ENCODE assay signal across 14 cellular contexts in the genomic region with DNA sequence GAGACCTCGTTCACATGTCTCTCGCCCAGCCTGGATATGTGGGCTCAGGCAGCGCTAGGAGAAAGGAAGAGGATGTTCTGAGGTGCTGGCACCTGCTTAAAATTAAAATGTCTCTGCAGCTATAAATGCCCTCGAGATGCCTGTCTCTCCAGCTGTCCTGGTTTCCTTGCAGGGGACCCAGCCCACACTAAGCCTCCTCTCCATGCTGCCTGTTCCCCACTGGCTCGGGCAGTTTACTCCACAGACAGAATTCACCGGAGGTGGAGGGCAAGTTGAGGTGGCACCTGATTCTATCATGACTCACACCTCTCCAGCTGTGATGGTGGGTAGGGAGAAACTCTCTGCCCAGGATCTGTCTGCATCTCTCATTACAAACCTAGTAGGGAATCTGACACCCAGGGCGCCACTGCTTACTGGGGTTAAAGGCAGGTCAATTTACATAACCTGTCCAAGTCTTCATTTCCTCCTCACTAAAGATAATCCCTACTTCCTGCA.
DNase-seq lines count a peak whose midpoint lies in the region; ATAC-seq, FAIRE-seq and TF ChIP-seq lines count a peak whose summit lies in the region.
"Had no signal": no experiment of that assay in that cellular context is flagged by ENCODE, and none has a peak within 500 bp of the region (broad histone marks: within the 10 kb centered on the region; RNA-seq: fewer than 3 reads in every experiment).

No MANE protein-coding gene starts in this region.

- no peaks in the 10 kb centered on the region for H3K9me3 ChIP-seq in aorta (ENCODE audit: control insufficient read depth, low read length)
- H3K9me3 ChIP-seq: uterus had no signal

- no peak overlapping the region for H3K27ac ChIP-seq in RWPE1
- H3K27ac ChIP-seq in aorta (ENCODE audit: low read depth in 1 of 2, low read length in 2 of 2), result no peak overlapping the region
- H3K27ac ChIP-seq: brain microvascular endothelial cell, uterus had no signal

- H3K4me3 Mint-ChIP-seq in Calu3 (ENCODE audit: low read depth, unreplicated experiment), result peak overlapping the region; percentile 4
- H3K4me3 Mint-ChIP-seq: T-helper 1 cell treated with Interleukin-12 subunit alpha and Interleukin-12 subunit beta and Interleukin-4 antibody, amounts not matched to agents 30 μg/mL and 1 μg/mL, for 36 hours had no signal

- BruUV-seq in Calu3 (replicated peaks; lab: Mats Ljungman, UMichigan), result no TSS peak

- CTCF ChIA-PET in Calu3 (lab: Charles Lee), result interaction anchor here (0.5 to 1.9 kb wide), 5 partner anchors 9 to 397 kb away, joined by 3 to 5 read pairs (median 5); no protein-coding TSS in a partner anchor
- CTCF ChIA-PET in RWPE1 (lab: Yijun Ruan, JAX), result interaction anchor here (0.5 kb wide), 1 partner anchor 559 kb away, joined by 3 read pairs; no protein-coding TSS in a partner anchor

- FAIRE-seq in HTR-8/SVneo (lab: Jason Lieb, UNC), result peak; percentile 51

- no peaks in the 10 kb centered on the region for H3K27me3 Mint-ChIP-seq in Calu3 (ENCODE audit: unreplicated experiment)

- H3K4me3 ChIP-seq in aorta (ENCODE audit: low read length in 2 of 2), result no peak overlapping the region
- H3K4me3 ChIP-seq: uterus had no signal

- no peaks in the 10 kb centered on the region for H3K4me1 ChIP-seq in aorta (ENCODE audit: control insufficient read depth in 1 of 2, insufficient read depth in 2 of 2, low read length in 2 of 2)

- DNase-seq in Calu3, result peak; percentile 77
- DNase-seq in HTR-8/SVneo (ENCODE audit: insufficient read length, low spot score), result peak; percentile 48
- peak; percentile 93 for DNase-seq in RWPE1 (ENCODE audit: low spot score)
- peak; percentile 14 for DNase-seq in iris pigment epithelial cell (ENCODE audit: low read depth)
- DNase-seq in AG08396 (ENCODE audit: low spot score), result no peak
- DNase-seq in NK-92 (lab: John Stamatoyannopoulos, UW; ENCODE audit: unreplicated experiment), result no peak
- DNase-seq in aorta, result no peak
- DNase-seq: brain microvascular endothelial cell, C1 segment of cervical spinal cord, NCI-H2227 treated with DMSO at 0.1 percent for 48 hours, right cardiac atrium, uterus had no signal

- POLR2A ChIA-PET in RWPE1 (lab: Yijun Ruan, JAX; ENCODE audit: low non-redundant PET), result no interaction called here

- no peaks in the 10 kb centered on the region for H3K36me3 ChIP-seq in aorta (ENCODE audit: control insufficient read depth in 1 of 2, insufficient read depth in 2 of 2, low read length in 1 of 2)
- H3K36me3 ChIP-seq: brain microvascular endothelial cell, uterus had no signal

- peaks cover 6% of the 10 kb centered on the region for H3K36me3 Mint-ChIP-seq in Calu3 (ENCODE audit: insufficient read depth, unreplicated experiment)

- H3K27ac Mint-ChIP-seq in Calu3 (ENCODE audit: unreplicated experiment), result peak overlapping the region; percentile 43
- H3K27ac Mint-ChIP-seq: T-helper 1 cell treated with Interleukin-12 subunit alpha and Interleukin-12 subunit beta and Interleukin-4 antibody, amounts not matched to agents 30 μg/mL and 1 μg/mL, for 36 hours had no signal

- H3K4me1 Mint-ChIP-seq in Calu3 (ENCODE audit: low read depth, unreplicated experiment), result peaks cover 41% of the 10 kb centered on the region

- H3K9me3 Mint-ChIP-seq in Calu3 (ENCODE audit: low read depth, unreplicated experiment), result no peaks in the 10 kb centered on the region
- H3K9me3 Mint-ChIP-seq: T-helper 1 cell treated with Interleukin-12 subunit alpha and Interleukin-12 subunit beta and Interleukin-4 antibody, amounts not matched to agents 30 μg/mL and 1 μg/mL, for 36 hours had no signal

- TF ChIP-seq CTCF in Calu3 (IDR thresholded peaks at IDR 0.05; ENCODE audit: unreplicated experiment) (no peak), RWPE1 (conservative IDR thresholded peaks at IDR 0.05; ENCODE audit: low read depth) (no peak)

- no peaks in the 10 kb centered on the region for H3K27me3 ChIP-seq in aorta (ENCODE audit: control insufficient read depth in 1 of 2, insufficient read depth in 2 of 2, low read length in 1 of 2)
- H3K27me3 ChIP-seq: brain microvascular endothelial cell, uterus had no signal

- intact Hi-C loops in Calu3 (cut with micrococcal nuclease; ENCODE audit: unreplicated experiment), result loop anchor here (10.0 kb wide), 2 partner anchors 247 to 427 kb away; no protein-coding TSS in a partner anchor
- intact Hi-C loops in aorta (cut with DNase I), result loop anchor here in 1 of 2 donors (10.0 kb wide), 1 partner anchor 127 kb away; no protein-coding TSS in a partner anchor

- ATAC-seq in HG03095 (IDR thresholded peaks at IDR 0.05; ENCODE audit: unreplicated experiment) (no peak), aorta (ENCODE audit: low FRiP score) (no peak)

- 76 to 78% methylated on average over 7 of the region's 7 CpGs for WGBS in aorta, 2 donors

Comparison
In these comparisons a context has a peak if more than half of its experiments do, and no peak if none do; other contexts are left out.
1. DNase-seq: peak in Calu3 (single experiment), HTR-8/SVneo (single experiment), RWPE1 (single experiment) and iris pigment epithelial cell (single experiment); none in AG08396 (single experiment), NK-92 (single experiment) and aorta (0 of 2).